12 cellular contexts compared by ENCODE assay signal in the genomic region with DNA sequence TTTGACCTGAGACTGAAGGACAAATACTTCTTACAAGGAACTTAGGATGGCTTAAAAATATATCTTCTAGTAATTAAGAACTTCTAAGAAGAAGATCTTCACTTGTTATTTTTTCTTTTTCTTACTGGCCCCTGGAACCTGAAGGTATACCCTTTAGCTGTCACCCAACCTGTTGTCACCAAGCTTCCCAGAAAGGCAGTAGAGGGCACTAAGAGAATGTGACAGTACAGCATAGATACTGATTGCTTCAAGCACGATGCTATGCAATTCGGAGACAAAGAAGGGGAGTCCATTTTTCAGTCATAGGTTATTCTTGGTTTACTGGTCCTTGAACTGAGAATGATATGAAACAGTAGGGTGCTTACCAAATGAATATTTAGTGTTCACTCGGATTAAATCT.
DNase-seq lines count a peak whose midpoint lies in the region; ATAC-seq and TF ChIP-seq lines count a peak whose summit lies in the region.
"Had no signal": no experiment of that assay in that cellular context is flagged by ENCODE, and none has a peak within 500 bp of the region (broad histone marks: within the 10 kb centered on the region; RNA-seq: fewer than 3 reads in every experiment).

No MANE protein-coding gene starts in this region.

- H3K9me3 ChIP-seq in Karpas-422 (ENCODE audit: low read length) (no peaks in the 10 kb centered on the region), Panc1 (ENCODE audit: control insufficient read depth, insufficient read depth, low read depth, low read length) (no peaks in the 10 kb centered on the region)
- H3K9me3 ChIP-seq: ovary had no signal

- H3K4me1 ChIP-seq in Karpas-422 (ENCODE audit: low read length) (0 out of 2 replicates have a peak, but pooled peaks cover 3% of the 10 kb centered on the region), Panc1 (ENCODE audit: control insufficient read depth, insufficient read depth, low read length) (no peaks in the 10 kb centered on the region)

- intact Hi-C loops in Panc1 (cut with micrococcal nuclease; ENCODE audit: unreplicated experiment) (no loop called here), dorsolateral prefrontal cortex (cut with DNase I) (no loop called here)

- H3K79me2 ChIP-seq in Karpas-422 (ENCODE audit: low read length) = no peaks in the 10 kb centered on the region

- H3K4me2 ChIP-seq in Karpas-422 (ENCODE audit: low read depth, low read length, poor library complexity, severe bottlenecking) = peak overlapping the region; percentile 11

- H3K9ac ChIP-seq in Karpas-422 (ENCODE audit: low read length) = no peak overlapping the region
- H3K9ac ChIP-seq: GM23248 had no signal

- no peak overlapping the region for H3K4me3 ChIP-seq in Karpas-422 (ENCODE audit: low read length)
- no peak overlapping the region for H3K4me3 ChIP-seq in Panc1 (ENCODE audit: low read depth in 2 of 2, low read length in 2 of 2)
- no peak overlapping the region for H3K4me3 ChIP-seq in dorsolateral prefrontal cortex
- H3K4me3 ChIP-seq: GM23248, ovary had no signal

- POLR2A ChIA-PET in Panc1 (lab: Charles Lee) = no interaction called here

- H3K9me2 ChIP-seq in Karpas-422 (replicated peaks; ENCODE audit: insufficient read depth, low read length) = no peaks in the 10 kb centered on the region

- no peaks in the 10 kb centered on the region for H3K27me3 ChIP-seq in Karpas-422 (ENCODE audit: low read length)
- no peaks in the 10 kb centered on the region for H3K27me3 ChIP-seq in Panc1 (ENCODE audit: control insufficient read depth, insufficient read depth, low read length)
- H3K27me3 ChIP-seq in dorsolateral prefrontal cortex = no peaks in the 10 kb centered on the region
- H3K27me3 ChIP-seq: ovary had no signal

- H3K27ac ChIP-seq in Karpas-422 (ENCODE audit: low read length) (no peak overlapping the region), Panc1 (ENCODE audit: low read length) (no peak overlapping the region), dorsolateral prefrontal cortex (no peak overlapping the region)
- H3K27ac ChIP-seq: GM23248, ovary had no signal

- DNase-seq in Karpas-422 (peak; percentile 58), Panc1 (ENCODE audit: low read depth, low spot score) (no peak), iPS DF 4.7 (ENCODE audit: extremely low read depth, low spot score) (peak; percentile 5), dorsolateral prefrontal cortex (no peak), NCI-H774 (lab: John Stamatoyannopoulos, UW) (no peak)
- DNase-seq in activated naive CD4-positive, alpha-beta T cell treated with Interleukin-2 at 50 U/mL for 16 hours = no peak
- DNase-seq: EL, GM23248, ovary had no signal

- no TSS peak for BruUV-seq in Panc1 (replicated peaks; lab: Mats Ljungman, UMichigan)

- no peaks in the 10 kb centered on the region for H3K36me3 ChIP-seq in Karpas-422 (ENCODE audit: insufficient read depth, low read length)
- no peaks in the 10 kb centered on the region for H3K36me3 ChIP-seq in Panc1 (ENCODE audit: control insufficient read depth, insufficient read depth, low read length)
- H3K36me3 ChIP-seq: ovary had no signal

- H4K20me1 ChIP-seq in Karpas-422 (ENCODE audit: insufficient read depth, low read depth, low read length) = no peaks in the 10 kb centered on the region

- CTCF ChIA-PET in Panc1 (lab: Charles Lee) = no interaction called here

- H2AFZ ChIP-seq in Karpas-422 (ENCODE audit: low read length) = peak overlapping the region; percentile 81
- H2AFZ ChIP-seq: GM23248 had no signal

- peak; percentile 71 for ATAC-seq in GM18498 (IDR thresholded peaks at IDR 0.05; ENCODE audit: unreplicated experiment)
- ATAC-seq in Panc1 = no peak
- ATAC-seq in HG03045 (IDR thresholded peaks at IDR 0.05; ENCODE audit: unreplicated experiment) = no peak
- ATAC-seq: left lobe of liver had no signal

- in situ Hi-C loops in Panc1 (cut with HindIII; ENCODE audit: low pct_unique_long_range_greater_than_20kb, low sequenced_read_pairs) = no loop called here

- TF ChIP-seq CTCF in Panc1 (IDR thresholded peaks at IDR 0.05) (peak; percentile 33; the same call in 1 of the 2 replicates), dorsolateral prefrontal cortex (IDR thresholded peaks at IDR 0.05 in 54 of 56, conservative IDR thresholded peaks at IDR 0.05 in 2 of 56; ENCODE audit: low read depth in 1 of 56, partially characterized antibody in 56 of 56) (peak in 27 of 56 donors; percentile 8 to 53 (median 32))

Comparison
In these comparisons a context has a peak if more than half of its experiments do, and no peak if none do; other contexts are left out.
1. DNase-seq: peak in Karpas-422 (single experiment) and iPS DF 4.7 (single experiment); none in Panc1 (single experiment), activated naive CD4-positive, alpha-beta T cell treated with Interleukin-2 at 50 U/mL for 16 hours (single experiment), dorsolateral prefrontal cortex (0 of 10) and NCI-H774 (single experiment).